Comparison of ENCODE assay signal across 22 cellular contexts in the genomic region with DNA sequence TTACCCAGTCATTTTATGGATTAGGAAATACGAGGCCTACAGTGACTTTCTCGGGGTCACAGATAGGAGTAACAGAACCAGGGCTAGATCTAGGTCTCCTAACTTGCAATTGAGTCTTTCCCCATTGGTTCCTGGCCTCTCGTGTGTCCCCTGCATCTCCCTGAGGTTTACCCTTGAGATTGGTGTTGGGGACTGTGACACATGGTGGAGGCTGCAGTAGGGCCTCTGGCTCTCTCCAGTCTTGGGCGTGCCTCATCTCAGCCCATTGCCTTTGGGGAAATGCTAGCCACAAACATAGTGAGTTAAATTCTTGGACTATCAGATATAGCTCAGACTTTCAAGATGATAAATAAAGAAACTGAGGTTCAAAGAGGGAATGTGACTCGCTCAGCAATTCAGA.
A peak's percentile ranks its signal among the peaks of the same experiment; 100 is the strongest.
DNase-seq lines count a peak whose midpoint lies in the region; ATAC-seq and TF ChIP-seq lines count a peak whose summit lies in the region.
"Had no signal": no experiment of that assay in that cellular context is flagged by ENCODE, and none has a peak within 500 bp of the region (broad histone marks: within the 10 kb centered on the region; RNA-seq: fewer than 3 reads in every experiment).

No MANE protein-coding gene starts in this region.

- DNase-seq in activated CD8-positive, alpha-beta memory T cell treated with anti-CD3 and anti-CD28 coated beads, Interleukin-2, amount 50 U/mL, for 48 hours, result peak; percentile 63
- no peak for DNase-seq in activated CD8-positive, alpha-beta memory T cell treated with anti-CD3 and anti-CD28 coated beads, Interleukin-2, amount 10 ng/mL, durations not matched to agents 7 days and 5 days
- DNase-seq in NB4 (ENCODE audit: low read depth) (peak; percentile 36), medulla oblongata (ENCODE audit: extremely low spot score) (no peak)
- DNase-seq in stimulated activated CD8-positive, alpha-beta memory T cell treated with anti-CD3 and anti-CD28 coated beads, Interleukin-15, amount 100 ng/mL, for 48 hours (ENCODE audit: low read depth in 2 of 2), result peak; percentile 34 to 39
- no peak for DNase-seq in stimulated activated naive CD4-positive, alpha-beta T cell treated with Interleukin-2 at 50 U/mL for 16 hours (lab: John Stamatoyannopoulos, UW)
- DNase-seq: ACHN; activated effector memory CD4-positive, alpha-beta T cell treated with anti-CD3 and anti-CD28 coated beads, Interleukin-2, amount 50 U/mL, for 16 hours; amniotic stem cell; Calu3; colonic mucosa; esophagus squamous epithelium; Kasumi-1; NCI-H1930; NCI-H82; OCI-M1; retina; SHP77 treated with DMSO at 0.1 percent for 48 hours; testis; uterus had no signal

- no peak for TF ChIP-seq CTCF in NB4 (IDR thresholded peaks at IDR 0.05; ENCODE audit: low read depth, low read length)

- H3K27me3 Mint-ChIP-seq in activated CD8-positive, alpha-beta memory T cell treated with anti-CD3 and anti-CD28 coated beads, Interleukin-2, amount 10 ng/mL, durations not matched to agents 7 days and 5 days, result peaks cover 89% of the 10 kb centered on the region
- H3K27me3 Mint-ChIP-seq in activated T-helper 17 cell treated with anti-CD3 and anti-CD28 coated beads, Interleukin-2, amount 50 U/mL, for 72 hours, result peaks cover 2% of the 10 kb centered on the region

- no peak for ATAC-seq in activated CD8-positive, alpha-beta memory T cell treated with anti-CD3 and anti-CD28 coated beads, Interleukin-2, amount 10 ng/mL, durations not matched to agents 7 days and 5 days
- ATAC-seq in activated T-helper 17 cell treated with anti-CD3 and anti-CD28 coated beads, Interleukin-2, amount 50 U/mL, for 72 hours (replicated peaks), result peak; percentile 77
- ATAC-seq in GM18858 (IDR thresholded peaks at IDR 0.05; ENCODE audit: unreplicated experiment), result no peak

- H3K36me3 Mint-ChIP-seq in activated CD8-positive, alpha-beta memory T cell treated with anti-CD3 and anti-CD28 coated beads, Interleukin-2, amount 10 ng/mL, durations not matched to agents 7 days and 5 days, result peaks cover 4% of the 10 kb centered on the region
- H3K36me3 Mint-ChIP-seq in activated T-helper 17 cell treated with anti-CD3 and anti-CD28 coated beads, Interleukin-2, amount 50 U/mL, for 72 hours (ENCODE audit: low read depth), result no peaks in the 10 kb centered on the region

- CTCF ChIA-PET in activated CD8-positive, alpha-beta memory T cell treated with anti-CD3 and anti-CD28 coated beads, Interleukin-2, amount 10 ng/mL, durations not matched to agents 7 days and 5 days (lab: Charles Lee), result no interaction called here

- peaks cover 2% of the 10 kb centered on the region for H3K9me3 Mint-ChIP-seq in activated CD8-positive, alpha-beta memory T cell treated with anti-CD3 and anti-CD28 coated beads, Interleukin-2, amount 10 ng/mL, durations not matched to agents 7 days and 5 days (ENCODE audit: low read depth)
- no peaks in the 10 kb centered on the region for H3K9me3 Mint-ChIP-seq in activated T-helper 17 cell treated with anti-CD3 and anti-CD28 coated beads, Interleukin-2, amount 50 U/mL, for 72 hours

- TF ChIP-seq POLR2A in NB4 (IDR thresholded peaks at IDR 0.05; ENCODE audit: extremely low read depth, insufficient read length), result no peak

- H3K4me1 Mint-ChIP-seq in activated CD8-positive, alpha-beta memory T cell treated with anti-CD3 and anti-CD28 coated beads, Interleukin-2, amount 10 ng/mL, durations not matched to agents 7 days and 5 days, result peaks cover 60% of the 10 kb centered on the region
- peaks cover 63% of the 10 kb centered on the region for H3K4me1 Mint-ChIP-seq in activated T-helper 17 cell treated with anti-CD3 and anti-CD28 coated beads, Interleukin-2, amount 50 U/mL, for 72 hours

- H3K27ac Mint-ChIP-seq in activated CD8-positive, alpha-beta memory T cell treated with anti-CD3 and anti-CD28 coated beads, Interleukin-2, amount 10 ng/mL, durations not matched to agents 7 days and 5 days, result no peak overlapping the region
- H3K27ac Mint-ChIP-seq in activated T-helper 17 cell treated with anti-CD3 and anti-CD28 coated beads, Interleukin-2, amount 50 U/mL, for 72 hours, result peak overlapping the region; percentile 82

- no peak overlapping the region for H3K4me3 Mint-ChIP-seq in activated CD8-positive, alpha-beta memory T cell treated with anti-CD3 and anti-CD28 coated beads, Interleukin-2, amount 10 ng/mL, durations not matched to agents 7 days and 5 days
- peak overlapping the region; percentile 63 for H3K4me3 Mint-ChIP-seq in activated T-helper 17 cell treated with anti-CD3 and anti-CD28 coated beads, Interleukin-2, amount 50 U/mL, for 72 hours

- H3K4me3 ChIP-seq in NB4 (ENCODE audit: low read depth, low read length), result no peak overlapping the region
- H3K4me3 ChIP-seq: colonic mucosa, esophagus squamous epithelium, testis, uterus had no signal

Comparison
In these comparisons a context has a peak if more than half of its experiments do, and no peak if none do; other contexts are left out.
1. DNase-seq: peak in activated CD8-positive, alpha-beta memory T cell treated with anti-CD3 and anti-CD28 coated beads, Interleukin-2, amount 50 U/mL, for 48 hours (single experiment), NB4 (single experiment) and stimulated activated CD8-positive, alpha-beta memory T cell treated with anti-CD3 and anti-CD28 coated beads, Interleukin-15, amount 100 ng/mL, for 48 hours (2 of 2); none in activated CD8-positive, alpha-beta memory T cell treated with anti-CD3 and anti-CD28 coated beads, Interleukin-2, amount 10 ng/mL, durations not matched to agents 7 days and 5 days (single experiment), medulla oblongata (single experiment) and stimulated activated naive CD4-positive, alpha-beta T cell treated with Interleukin-2 at 50 U/mL for 16 hours (single experiment).